In the genomic region with DNA sequence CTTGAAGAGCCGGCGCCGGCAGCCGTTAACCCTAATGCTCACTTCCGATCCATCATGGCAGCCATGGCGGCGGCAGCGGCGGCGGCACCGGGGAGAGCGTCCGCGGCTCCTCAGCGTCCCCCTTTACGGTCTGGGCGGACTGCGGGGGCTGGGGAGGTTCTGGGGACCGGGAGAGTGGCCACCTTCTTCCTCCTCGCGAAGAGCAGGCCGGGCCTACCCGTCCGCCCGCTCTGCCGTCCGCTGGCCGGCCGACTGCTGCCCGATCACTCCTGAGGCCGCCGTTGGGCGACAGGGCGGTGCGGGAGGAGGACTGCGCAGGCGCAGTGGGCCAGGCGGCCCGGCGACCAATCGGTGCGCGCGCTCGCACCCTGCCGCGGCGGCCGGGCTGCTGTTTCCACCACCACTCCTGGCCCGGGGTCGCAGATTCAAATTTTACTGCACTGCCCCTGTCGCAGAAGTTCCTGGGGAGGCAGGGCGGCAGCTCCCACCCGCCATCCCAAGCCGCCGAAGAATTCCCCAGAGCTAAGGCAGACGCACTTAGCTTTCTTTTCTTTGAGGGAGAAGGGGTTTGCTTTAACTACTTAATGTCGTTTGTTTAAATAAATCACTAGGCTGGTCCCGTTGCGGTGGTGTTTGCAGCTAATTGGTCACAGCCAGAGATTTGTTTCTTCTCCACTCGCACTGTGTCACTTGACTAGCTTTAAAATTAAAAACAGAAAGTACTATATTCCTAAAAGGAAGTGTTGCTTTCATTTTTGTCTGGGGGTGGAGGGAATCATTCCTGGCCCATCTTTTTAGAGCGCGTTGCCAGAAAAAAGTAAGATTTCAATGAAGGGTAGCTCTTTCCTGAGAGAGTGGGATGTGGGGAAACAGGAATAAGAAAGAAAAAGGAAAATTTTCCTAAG, we compare ENCODE assay signal across 1 cellular context.
A peak's percentile ranks its signal among the peaks of the same experiment; 100 is the strongest.
TF ChIP-seq lines count a peak whose summit lies in the region.

A gene (minus strand): TSS at position 290 of the 905 bp plus-strand sequence. CDS start 452 bp downstream, outside the sequence.

TF ChIP-seq in K562, 482 proteins besides CTCF, POLR2A, EP300 and RAD21 (continued from another document and continues in another):
- TF ChIP-seq POLR2G (IDR thresholded peaks at IDR 0.05; ENCODE audit: low read depth, low read length) (peak; percentile 98), STAG1 (CRISPR knock-in tag; IDR thresholded peaks at IDR 0.05; ENCODE audit: borderline replicate concordance) (peak; percentile 29; the same call in 1 of the 2 replicates), SIX5 (IDR thresholded peaks at IDR 0.05; ENCODE audit: borderline replicate concordance in 1 of 2, insufficient read depth in 1 of 2, low read depth in 1 of 2, low read length in 2 of 2) (no peak), FOXM1 (IDR thresholded peaks at IDR 0.05; ENCODE audit: low read depth) (no peak), FOXM1 (CRISPR knock-in tag; IDR thresholded peaks at IDR 0.05; ENCODE audit: low read depth) (no peak), NRF1 (conservative IDR thresholded peaks at IDR 0.05 in 1 of 2, IDR thresholded peaks at IDR 0.05 in 1 of 2) (peak; percentile 94 to 95), KLF6 (CRISPR knock-in tag; IDR thresholded peaks at IDR 0.05; ENCODE audit: borderline replicate concordance) (no peak), SRSF9 (IDR thresholded peaks at IDR 0.05; ENCODE audit: borderline replicate concordance, low read depth, low read length) (no peak), MBD2 (IDR thresholded peaks at IDR 0.05; ENCODE audit: borderline replicate concordance, low read depth) (peak; percentile 70; the same call in 1 of the 2 replicates), CBX1 (IDR thresholded peaks at IDR 0.05; ENCODE audit: low read depth) (peak; percentile 93), CREB1 (IDR thresholded peaks at IDR 0.05) (no peak), CREB1 (CRISPR knock-in tag; IDR thresholded peaks at IDR 0.05) (0 out of 2 replicates have a peak, but pooled peaks have one; percentile 12), TOE1 (IDR thresholded peaks at IDR 0.05; ENCODE audit: borderline replicate concordance) (no peak), TOE1 (CRISPR knock-in tag; IDR thresholded peaks at IDR 0.05; ENCODE audit: borderline replicate concordance, low read depth) (no peak), MAFG (tag; conservative IDR thresholded peaks at IDR 0.05) (no peak), PHF21A (IDR thresholded peaks at IDR 0.05; ENCODE audit: borderline replicate concordance, low read depth) (no peak), HMG20B (CRISPR knock-in tag; IDR thresholded peaks at IDR 0.05) (no peak), ZNF175 (CRISPR knock-in tag; IDR thresholded peaks at IDR 0.05; ENCODE audit: low read depth) (no peak), HCFC1 (IDR thresholded peaks at IDR 0.05; ENCODE audit: low read depth, low read length) (peak; percentile 51), ZKSCAN3 (CRISPR knock-in tag; IDR thresholded peaks at IDR 0.05) (no peak), MTA3 (IDR thresholded peaks at IDR 0.05; ENCODE audit: borderline replicate concordance) (peak; percentile 71; the same call in 1 of the 2 replicates), ZNF184 (CRISPR knock-in tag; IDR thresholded peaks at IDR 0.05) (no peak), PHB (CRISPR knock-in tag; IDR thresholded peaks at IDR 0.05) (no peak; the same call in 1 of the 2 replicates), ZFP30 (CRISPR knock-in tag; IDR thresholded peaks at IDR 0.05; ENCODE audit: borderline replicate concordance) (no peak), TCF3 (CRISPR knock-in tag; IDR thresholded peaks at IDR 0.05) (0 out of 2 replicates have a peak, but pooled peaks have one; percentile 7), CHCHD3 (CRISPR knock-in tag; IDR thresholded peaks at IDR 0.05) (peak; percentile 40; the same call in 1 of the 2 replicates), FOXP1 (CRISPR knock-in tag; IDR thresholded peaks at IDR 0.05) (no peak)
- TF ChIP-seq, protein P1, sequence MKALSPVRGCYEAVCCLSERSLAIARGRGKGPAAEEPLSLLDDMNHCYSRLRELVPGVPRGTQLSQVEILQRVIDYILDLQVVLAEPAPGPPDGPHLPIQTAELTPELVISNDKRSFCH (CRISPR knock-in tag; IDR thresholded peaks at IDR 0.05): no peak
- TF ChIP-seq, protein P1 (tag; IDR thresholded peaks at IDR 0.05): no peak
- TF ChIP-seq, protein P2, sequence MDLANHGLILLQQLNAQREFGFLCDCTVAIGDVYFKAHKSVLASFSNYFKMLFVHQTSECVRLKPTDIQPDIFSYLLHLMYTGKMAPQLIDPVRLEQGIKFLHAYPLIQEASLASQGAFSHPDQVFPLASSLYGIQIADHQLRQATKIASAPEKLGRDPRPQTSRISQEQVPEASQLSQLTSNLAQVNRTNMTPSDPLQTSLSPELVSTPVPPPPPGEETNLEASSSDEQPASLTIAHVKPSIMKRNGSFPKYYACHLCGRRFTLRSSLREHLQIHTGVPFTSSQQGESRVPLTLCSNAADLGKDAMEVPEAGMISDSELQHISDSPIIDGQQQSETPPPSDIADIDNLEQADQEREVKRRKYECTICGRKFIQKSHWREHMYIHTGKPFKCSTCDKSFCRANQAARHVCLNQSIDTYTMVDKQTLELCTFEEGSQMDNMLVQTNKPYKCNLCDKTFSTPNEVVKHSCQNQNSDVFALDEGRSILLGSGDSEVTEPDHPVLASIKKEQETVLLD (IDR thresholded peaks at IDR 0.05): peak; percentile 64; the same call in 1 of the 2 replicates
- TF ChIP-seq, protein P3, sequence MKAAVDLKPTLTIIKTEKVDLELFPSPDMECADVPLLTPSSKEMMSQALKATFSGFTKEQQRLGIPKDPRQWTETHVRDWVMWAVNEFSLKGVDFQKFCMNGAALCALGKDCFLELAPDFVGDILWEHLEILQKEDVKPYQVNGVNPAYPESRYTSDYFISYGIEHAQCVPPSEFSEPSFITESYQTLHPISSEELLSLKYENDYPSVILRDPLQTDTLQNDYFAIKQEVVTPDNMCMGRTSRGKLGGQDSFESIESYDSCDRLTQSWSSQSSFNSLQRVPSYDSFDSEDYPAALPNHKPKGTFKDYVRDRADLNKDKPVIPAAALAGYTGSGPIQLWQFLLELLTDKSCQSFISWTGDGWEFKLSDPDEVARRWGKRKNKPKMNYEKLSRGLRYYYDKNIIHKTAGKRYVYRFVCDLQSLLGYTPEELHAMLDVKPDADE (conservative IDR thresholded peaks at IDR 0.05; ENCODE audit: control insufficient read depth, low read depth, low read length): peak; percentile 48; the same call in 1 of the 2 replicates
- TF ChIP-seq, protein P4, sequence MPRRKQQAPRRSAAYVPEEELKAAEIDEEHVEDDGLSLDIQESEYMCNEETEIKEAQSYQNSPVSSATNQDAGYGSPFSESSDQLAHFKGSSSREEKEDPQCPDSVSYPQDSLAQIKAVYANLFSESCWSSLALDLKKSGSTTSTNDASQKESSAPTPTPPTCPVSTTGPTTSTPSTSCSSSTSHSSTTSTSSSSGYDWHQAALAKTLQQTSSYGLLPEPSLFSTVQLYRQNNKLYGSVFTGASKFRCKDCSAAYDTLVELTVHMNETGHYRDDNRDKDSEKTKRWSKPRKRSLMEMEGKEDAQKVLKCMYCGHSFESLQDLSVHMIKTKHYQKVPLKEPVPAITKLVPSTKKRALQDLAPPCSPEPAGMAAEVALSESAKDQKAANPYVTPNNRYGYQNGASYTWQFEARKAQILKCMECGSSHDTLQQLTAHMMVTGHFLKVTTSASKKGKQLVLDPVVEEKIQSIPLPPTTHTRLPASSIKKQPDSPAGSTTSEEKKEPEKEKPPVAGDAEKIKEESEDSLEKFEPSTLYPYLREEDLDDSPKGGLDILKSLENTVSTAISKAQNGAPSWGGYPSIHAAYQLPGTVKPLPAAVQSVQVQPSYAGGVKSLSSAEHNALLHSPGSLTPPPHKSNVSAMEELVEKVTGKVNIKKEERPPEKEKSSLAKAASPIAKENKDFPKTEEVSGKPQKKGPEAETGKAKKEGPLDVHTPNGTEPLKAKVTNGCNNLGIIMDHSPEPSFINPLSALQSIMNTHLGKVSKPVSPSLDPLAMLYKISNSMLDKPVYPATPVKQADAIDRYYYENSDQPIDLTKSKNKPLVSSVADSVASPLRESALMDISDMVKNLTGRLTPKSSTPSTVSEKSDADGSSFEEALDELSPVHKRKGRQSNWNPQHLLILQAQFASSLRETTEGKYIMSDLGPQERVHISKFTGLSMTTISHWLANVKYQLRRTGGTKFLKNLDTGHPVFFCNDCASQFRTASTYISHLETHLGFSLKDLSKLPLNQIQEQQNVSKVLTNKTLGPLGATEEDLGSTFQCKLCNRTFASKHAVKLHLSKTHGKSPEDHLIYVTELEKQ (CRISPR knock-in tag; IDR thresholded peaks at IDR 0.05): no peak
- TF ChIP-seq, protein P5, sequence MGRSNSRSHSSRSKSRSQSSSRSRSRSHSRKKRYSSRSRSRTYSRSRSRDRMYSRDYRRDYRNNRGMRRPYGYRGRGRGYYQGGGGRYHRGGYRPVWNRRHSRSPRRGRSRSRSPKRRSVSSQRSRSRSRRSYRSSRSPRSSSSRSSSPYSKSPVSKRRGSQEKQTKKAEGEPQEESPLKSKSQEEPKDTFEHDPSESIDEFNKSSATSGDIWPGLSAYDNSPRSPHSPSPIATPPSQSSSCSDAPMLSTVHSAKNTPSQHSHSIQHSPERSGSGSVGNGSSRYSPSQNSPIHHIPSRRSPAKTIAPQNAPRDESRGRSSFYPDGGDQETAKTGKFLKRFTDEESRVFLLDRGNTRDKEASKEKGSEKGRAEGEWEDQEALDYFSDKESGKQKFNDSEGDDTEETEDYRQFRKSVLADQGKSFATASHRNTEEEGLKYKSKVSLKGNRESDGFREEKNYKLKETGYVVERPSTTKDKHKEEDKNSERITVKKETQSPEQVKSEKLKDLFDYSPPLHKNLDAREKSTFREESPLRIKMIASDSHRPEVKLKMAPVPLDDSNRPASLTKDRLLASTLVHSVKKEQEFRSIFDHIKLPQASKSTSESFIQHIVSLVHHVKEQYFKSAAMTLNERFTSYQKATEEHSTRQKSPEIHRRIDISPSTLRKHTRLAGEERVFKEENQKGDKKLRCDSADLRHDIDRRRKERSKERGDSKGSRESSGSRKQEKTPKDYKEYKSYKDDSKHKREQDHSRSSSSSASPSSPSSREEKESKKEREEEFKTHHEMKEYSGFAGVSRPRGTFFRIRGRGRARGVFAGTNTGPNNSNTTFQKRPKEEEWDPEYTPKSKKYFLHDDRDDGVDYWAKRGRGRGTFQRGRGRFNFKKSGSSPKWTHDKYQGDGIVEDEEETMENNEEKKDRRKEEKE (IDR thresholded peaks at IDR 0.05; ENCODE audit: borderline replicate concordance in 1 of 2, control insufficient read depth in 1 of 2, low read depth in 2 of 2, low read length in 1 of 2): no peak
- TF ChIP-seq, protein P6, sequence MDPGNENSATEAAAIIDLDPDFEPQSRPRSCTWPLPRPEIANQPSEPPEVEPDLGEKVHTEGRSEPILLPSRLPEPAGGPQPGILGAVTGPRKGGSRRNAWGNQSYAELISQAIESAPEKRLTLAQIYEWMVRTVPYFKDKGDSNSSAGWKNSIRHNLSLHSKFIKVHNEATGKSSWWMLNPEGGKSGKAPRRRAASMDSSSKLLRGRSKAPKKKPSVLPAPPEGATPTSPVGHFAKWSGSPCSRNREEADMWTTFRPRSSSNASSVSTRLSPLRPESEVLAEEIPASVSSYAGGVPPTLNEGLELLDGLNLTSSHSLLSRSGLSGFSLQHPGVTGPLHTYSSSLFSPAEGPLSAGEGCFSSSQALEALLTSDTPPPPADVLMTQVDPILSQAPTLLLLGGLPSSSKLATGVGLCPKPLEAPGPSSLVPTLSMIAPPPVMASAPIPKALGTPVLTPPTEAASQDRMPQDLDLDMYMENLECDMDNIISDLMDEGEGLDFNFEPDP (CRISPR knock-in tag; IDR thresholded peaks at IDR 0.05): 0 out of 2 replicates have a peak, but pooled peaks have one; percentile 59
- TF ChIP-seq, protein P7, sequence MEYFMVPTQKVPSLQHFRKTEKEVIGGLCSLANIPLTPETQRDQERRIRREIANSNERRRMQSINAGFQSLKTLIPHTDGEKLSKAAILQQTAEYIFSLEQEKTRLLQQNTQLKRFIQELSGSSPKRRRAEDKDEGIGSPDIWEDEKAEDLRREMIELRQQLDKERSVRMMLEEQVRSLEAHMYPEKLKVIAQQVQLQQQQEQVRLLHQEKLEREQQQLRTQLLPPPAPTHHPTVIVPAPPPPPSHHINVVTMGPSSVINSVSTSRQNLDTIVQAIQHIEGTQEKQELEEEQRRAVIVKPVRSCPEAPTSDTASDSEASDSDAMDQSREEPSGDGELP (CRISPR knock-in tag; IDR thresholded peaks at IDR 0.05; ENCODE audit: borderline replicate concordance): peak; percentile 51
- TF ChIP-seq, protein P8, sequence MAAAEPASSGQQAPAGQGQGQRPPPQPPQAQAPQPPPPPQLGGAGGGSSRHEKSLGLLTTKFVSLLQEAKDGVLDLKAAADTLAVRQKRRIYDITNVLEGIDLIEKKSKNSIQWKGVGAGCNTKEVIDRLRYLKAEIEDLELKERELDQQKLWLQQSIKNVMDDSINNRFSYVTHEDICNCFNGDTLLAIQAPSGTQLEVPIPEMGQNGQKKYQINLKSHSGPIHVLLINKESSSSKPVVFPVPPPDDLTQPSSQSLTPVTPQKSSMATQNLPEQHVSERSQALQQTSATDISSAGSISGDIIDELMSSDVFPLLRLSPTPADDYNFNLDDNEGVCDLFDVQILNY (CRISPR knock-in tag; IDR thresholded peaks at IDR 0.05): no peak
- TF ChIP-seq, protein P9, sequence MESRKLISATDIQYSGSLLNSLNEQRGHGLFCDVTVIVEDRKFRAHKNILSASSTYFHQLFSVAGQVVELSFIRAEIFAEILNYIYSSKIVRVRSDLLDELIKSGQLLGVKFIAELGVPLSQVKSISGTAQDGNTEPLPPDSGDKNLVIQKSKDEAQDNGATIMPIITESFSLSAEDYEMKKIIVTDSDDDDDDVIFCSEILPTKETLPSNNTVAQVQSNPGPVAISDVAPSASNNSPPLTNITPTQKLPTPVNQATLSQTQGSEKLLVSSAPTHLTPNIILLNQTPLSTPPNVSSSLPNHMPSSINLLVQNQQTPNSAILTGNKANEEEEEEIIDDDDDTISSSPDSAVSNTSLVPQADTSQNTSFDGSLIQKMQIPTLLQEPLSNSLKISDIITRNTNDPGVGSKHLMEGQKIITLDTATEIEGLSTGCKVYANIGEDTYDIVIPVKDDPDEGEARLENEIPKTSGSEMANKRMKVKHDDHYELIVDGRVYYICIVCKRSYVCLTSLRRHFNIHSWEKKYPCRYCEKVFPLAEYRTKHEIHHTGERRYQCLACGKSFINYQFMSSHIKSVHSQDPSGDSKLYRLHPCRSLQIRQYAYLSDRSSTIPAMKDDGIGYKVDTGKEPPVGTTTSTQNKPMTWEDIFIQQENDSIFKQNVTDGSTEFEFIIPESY (CRISPR knock-in tag; IDR thresholded peaks at IDR 0.05): no peak
- TF ChIP-seq, protein P10, sequence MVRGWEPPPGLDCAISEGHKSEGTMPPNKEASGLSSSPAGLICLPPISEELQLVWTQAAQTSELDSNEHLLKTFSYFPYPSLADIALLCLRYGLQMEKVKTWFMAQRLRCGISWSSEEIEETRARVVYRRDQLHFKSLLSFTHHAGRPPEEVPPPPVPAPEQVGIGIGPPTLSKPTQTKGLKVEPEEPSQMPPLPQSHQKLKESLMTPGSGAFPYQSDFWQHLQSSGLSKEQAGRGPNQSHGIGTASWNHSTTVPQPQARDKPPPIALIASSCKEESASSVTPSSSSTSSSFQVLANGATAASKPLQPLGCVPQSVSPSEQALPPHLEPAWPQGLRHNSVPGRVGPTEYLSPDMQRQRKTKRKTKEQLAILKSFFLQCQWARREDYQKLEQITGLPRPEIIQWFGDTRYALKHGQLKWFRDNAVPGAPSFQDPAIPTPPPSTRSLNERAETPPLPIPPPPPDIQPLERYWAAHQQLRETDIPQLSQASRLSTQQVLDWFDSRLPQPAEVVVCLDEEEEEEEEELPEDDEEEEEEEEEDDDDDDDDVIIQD (CRISPR knock-in tag; IDR thresholded peaks at IDR 0.05): peak; percentile 59; the same call in 1 of the 2 replicates
- TF ChIP-seq, protein P11, sequence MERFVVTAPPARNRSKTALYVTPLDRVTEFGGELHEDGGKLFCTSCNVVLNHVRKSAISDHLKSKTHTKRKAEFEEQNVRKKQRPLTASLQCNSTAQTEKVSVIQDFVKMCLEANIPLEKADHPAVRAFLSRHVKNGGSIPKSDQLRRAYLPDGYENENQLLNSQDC (CRISPR knock-in tag; IDR thresholded peaks at IDR 0.05): peak; percentile 91
